8 cellular contexts compared by ENCODE assay signal in the genomic region with DNA sequence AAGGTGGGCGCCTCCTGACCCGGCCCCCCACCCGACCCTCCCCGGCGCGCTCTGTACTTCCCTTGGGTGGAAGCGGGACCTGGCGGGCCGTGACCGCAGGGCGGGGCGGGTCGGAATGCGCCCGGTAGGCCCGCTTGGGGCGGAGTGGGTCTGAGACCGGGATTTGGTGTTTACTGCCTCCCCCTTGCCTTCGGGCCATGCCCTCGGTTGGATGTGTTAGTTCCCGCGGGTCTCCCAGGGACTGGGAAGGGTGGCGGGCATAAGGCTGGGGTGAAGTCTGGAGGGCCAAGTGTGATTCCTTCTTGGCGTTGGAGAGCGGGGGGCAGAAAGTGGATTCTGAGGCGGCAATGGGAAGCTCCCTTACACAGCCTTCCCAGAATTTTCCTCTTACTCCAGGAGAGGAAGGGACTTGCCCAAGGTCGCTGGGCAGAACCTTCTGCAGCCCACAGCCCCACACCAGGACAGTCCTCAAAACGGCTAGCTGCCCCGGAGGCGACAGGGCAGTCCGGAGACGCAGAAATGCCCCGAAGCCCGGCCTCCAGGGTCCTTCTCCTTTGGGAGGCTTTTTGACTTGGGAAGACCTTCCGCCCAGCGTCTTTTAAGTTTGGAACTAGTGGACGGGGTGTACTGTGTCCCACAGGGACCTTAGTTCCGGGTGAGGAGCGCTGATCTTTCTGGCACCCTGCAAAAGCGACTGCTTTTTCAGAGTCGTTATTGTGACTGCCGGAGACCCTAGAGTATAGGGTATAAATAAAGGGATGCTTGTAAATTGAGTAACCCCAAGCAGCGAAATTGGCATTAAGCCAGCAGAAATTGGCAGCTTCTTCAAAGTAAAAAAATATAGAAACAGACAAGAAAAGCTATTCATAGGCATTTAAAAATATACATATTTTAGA. TPM values are rescaled to one million over a fixed set of nuclear protein-coding genes. Genes with fewer than 3 reads are reported as not detected.
DNase-seq lines count a peak whose midpoint lies in the region; ATAC-seq and TF ChIP-seq lines count a peak whose summit lies in the region.

No MANE protein-coding gene starts in this region.

- peak overlapping the region; percentile 82 for H3K4me3 Mint-ChIP-seq in activated CD4-positive, alpha-beta T cell treated with anti-CD3 and anti-CD28 coated beads, Interleukin-2, amount 10 ng/mL, durations not matched to agents 7 days and 5 days

- intact Hi-C loops in upper lobe of right lung (cut with DNase I): no loop called here

- TF ChIP-seq CTCF in epithelial cell of esophagus (IDR thresholded peaks at IDR 0.05; ENCODE audit: insufficient read depth, low read depth, low read length, missing control alignments) (no peak), upper lobe of right lung (IDR thresholded peaks at IDR 0.05) (no peak)

- H3K27me3 ChIP-seq in mucosa of stomach (ENCODE audit: control insufficient read depth, insufficient read depth, low read length) (no peaks in the 10 kb centered on the region), upper lobe of right lung (no peaks in the 10 kb centered on the region)

- H3K4me1 ChIP-seq in mucosa of stomach (ENCODE audit: control insufficient read depth, insufficient read depth, low read length) (peaks cover 9% of the 10 kb centered on the region), upper lobe of right lung (peaks cover 9% of the 10 kb centered on the region)

- H3K4me3 ChIP-seq in epithelial cell of esophagus (ENCODE audit: low read length) (peak overlapping the region; percentile 97), mucosa of stomach (ENCODE audit: low read length) (peak overlapping the region; percentile 94), upper lobe of right lung (peak overlapping the region; percentile 81)

- POLR2A ChIA-PET in activated CD4-positive, alpha-beta T cell treated with anti-CD3 and anti-CD28 coated beads, Interleukin-2, amount 10 ng/mL, durations not matched to agents 7 days and 5 days (lab: Charles Lee): interaction anchor here (0.7 kb wide), 1 partner anchor 982 kb away, joined by 3 read pairs; no protein-coding TSS in a partner anchor

- H3K27ac Mint-ChIP-seq in activated CD4-positive, alpha-beta T cell treated with anti-CD3 and anti-CD28 coated beads, Interleukin-2, amount 10 ng/mL, durations not matched to agents 7 days and 5 days: peak overlapping the region; percentile 62

- peak overlapping the region; percentile 96 for H3K9ac ChIP-seq in mucosa of stomach (ENCODE audit: low read length)

- CTCF ChIA-PET in activated CD4-positive, alpha-beta T cell treated with anti-CD3 and anti-CD28 coated beads, Interleukin-2, amount 10 ng/mL, durations not matched to agents 7 days and 5 days (lab: Charles Lee): interaction anchor here (1.3 kb wide), 1 partner anchor 25 kb away, joined by 4 read pairs; no protein-coding TSS in a partner anchor

- peaks cover 15% of the 10 kb centered on the region for H3K9me3 Mint-ChIP-seq in activated CD4-positive, alpha-beta T cell treated with anti-CD3 and anti-CD28 coated beads, Interleukin-2, amount 10 ng/mL, durations not matched to agents 7 days and 5 days

- peak; percentile 7 to 55 for DNase-seq in NCI-H524 (lab: John Stamatoyannopoulos, UW)
- no peak for DNase-seq in NCI-H524 treated with DMSO at 0.1 percent for 48 hours (lab: John Stamatoyannopoulos, UW)
- peak; percentile 31 for DNase-seq in HuH-7.5 (ENCODE audit: low spot score)
- no peak for DNase-seq in activated CD4-positive, alpha-beta T cell treated with anti-CD3 and anti-CD28 coated beads, Interleukin-2, amount 10 ng/mL, durations not matched to agents 7 days and 5 days
- DNase-seq in epithelial cell of esophagus (ENCODE audit: low read depth): peak; percentile 36
- peak; percentile 69 for DNase-seq in upper lobe of right lung

- ATAC-seq in GM21786 (IDR thresholded peaks at IDR 0.05; ENCODE audit: unreplicated experiment): peak; percentile 29
- peak; percentile 77 for ATAC-seq in upper lobe of right lung

- H3K9me3 ChIP-seq in mucosa of stomach (ENCODE audit: control insufficient read depth, low read length) (no peaks in the 10 kb centered on the region), upper lobe of right lung (peaks cover 6% of the 10 kb centered on the region)

- peaks cover 23% of the 10 kb centered on the region for H3K4me1 Mint-ChIP-seq in activated CD4-positive, alpha-beta T cell treated with anti-CD3 and anti-CD28 coated beads, Interleukin-2, amount 10 ng/mL, durations not matched to agents 7 days and 5 days

- H3K27ac ChIP-seq in upper lobe of right lung: peak overlapping the region; percentile 90

- H3K36me3 ChIP-seq in mucosa of stomach (ENCODE audit: control insufficient read depth, insufficient read depth, low read length) (no peaks in the 10 kb centered on the region), upper lobe of right lung (no peaks in the 10 kb centered on the region)

- H3K36me3 Mint-ChIP-seq in activated CD4-positive, alpha-beta T cell treated with anti-CD3 and anti-CD28 coated beads, Interleukin-2, amount 10 ng/mL, durations not matched to agents 7 days and 5 days (ENCODE audit: low read depth): peaks cover 14% of the 10 kb centered on the region

- H3K27me3 Mint-ChIP-seq in activated CD4-positive, alpha-beta T cell treated with anti-CD3 and anti-CD28 coated beads, Interleukin-2, amount 10 ng/mL, durations not matched to agents 7 days and 5 days: peaks cover 37% of the 10 kb centered on the region

RNA-seq across cellular contexts. Expression of a gene that starts 0.6 kb away (rescaled TPM):
- total RNA-seq in activated CD4-positive, alpha-beta T cell treated with anti-CD3 and anti-CD28 coated beads, Interleukin-2, amount 10 ng/mL, durations not matched to agents 7 days and 5 days: 10 to 100 TPM in 1 of 2 experiments, 1 to 10 TPM in 1; 9.0 to 10.3 TPM
- total RNA-seq in upper lobe of right lung: 61.5 TPM

Comparison
In these comparisons a context has a peak if more than half of its experiments do, and no peak if none do; other contexts are left out.
1. DNase-seq: peak in NCI-H524 (2 of 2), HuH-7.5 (single experiment), epithelial cell of esophagus (single experiment) and upper lobe of right lung (single experiment); none in NCI-H524 treated with DMSO at 0.1 percent for 48 hours (single experiment) and activated CD4-positive, alpha-beta T cell treated with anti-CD3 and anti-CD28 coated beads, Interleukin-2, amount 10 ng/mL, durations not matched to agents 7 days and 5 days (single experiment).
2. Peak in every context shown above with its lines, with median percentiles within 50 percentile points of each other: H3K4me3 ChIP-seq.